25 cellular contexts compared by ENCODE assay signal in the genomic region with DNA sequence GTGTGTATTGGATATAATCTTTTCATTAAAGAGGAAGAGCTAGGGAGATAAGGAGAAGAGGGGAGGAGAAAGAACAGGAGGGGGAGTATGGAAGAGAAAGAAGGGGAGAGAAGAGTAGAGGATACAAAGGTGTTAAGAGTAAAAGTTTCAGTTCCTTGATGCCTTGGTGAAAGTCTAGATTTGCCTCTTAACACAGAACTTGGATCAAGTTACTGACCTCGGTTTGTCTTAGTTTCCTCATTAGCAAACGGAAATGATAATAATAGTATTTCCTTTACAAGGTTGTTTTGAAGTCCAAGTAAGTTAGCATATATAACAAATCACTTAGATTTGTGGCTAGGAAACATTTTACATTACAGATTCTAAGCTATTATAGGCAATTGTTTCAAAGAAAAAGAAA.
"Had no signal": no experiment of that assay in that cellular context is flagged by ENCODE, and none has a peak within 500 bp of the region (broad histone marks: within the 10 kb centered on the region; RNA-seq: fewer than 3 reads in every experiment).

No MANE protein-coding gene starts in this region.

- H3K27ac Mint-ChIP-seq: dendritic cell treated with granulocyte-macrophage colony-stimulating factor and Interleukin-4, amounts not matched to agents 40 ng/mL and 50 ng/mL, for 4 days; effector memory CD8-positive, alpha-beta T cell; endodermal cell; mesothelial cell of epicardium; naive B cell; naive thymus-derived CD8-positive, alpha-beta T cell had no signal

- H3K4me3 Mint-ChIP-seq: dendritic cell treated with granulocyte-macrophage colony-stimulating factor and Interleukin-4, amounts not matched to agents 40 ng/mL and 50 ng/mL, for 4 days; effector memory CD8-positive, alpha-beta T cell; endodermal cell; mesothelial cell of epicardium; naive B cell; naive thymus-derived CD8-positive, alpha-beta T cell had no signal

- H3K4me3 ChIP-seq: esophagus squamous epithelium, gastrocnemius medialis, heart right ventricle, left lung, lower lobe of right lung, mucosa of descending colon had no signal

- H3K27me3 ChIP-seq: esophagus squamous epithelium, gastrocnemius medialis, heart right ventricle, left lung had no signal

- ATAC-seq: effector memory CD8-positive, alpha-beta T cell; esophagus mucosa; gastrocnemius medialis; heart right ventricle; left cardiac atrium; left lung; left ventricle myocardium superior; lower lobe of right lung; mucosa of descending colon; naive thymus-derived CD8-positive, alpha-beta T cell had no signal

- H3K27ac ChIP-seq: epithelial cell of prostate, esophagus squamous epithelium, gastrocnemius medialis, heart right ventricle, left lung, lower lobe of right lung had no signal

- H3K9me3 ChIP-seq: esophagus squamous epithelium, gastrocnemius medialis, heart right ventricle, left lung, lower lobe of right lung, mucosa of descending colon had no signal

- H3K36me3 Mint-ChIP-seq: mesothelial cell of epicardium; naive B cell; naive thymus-derived CD8-positive, alpha-beta T cell had no signal

- DNase-seq: cortex of kidney; effector CD8-positive, alpha-beta T cell; effector memory CD8-positive, alpha-beta T cell; endodermal cell; erythroblast; esophagus squamous epithelium; foreskin fibroblast; foreskin melanocyte; gastrocnemius medialis; glutamatergic neuron; head of caudate nucleus; heart right ventricle; hippocampal formation; left cardiac atrium; left ventricle myocardium superior; lower lobe of right lung; mesenchymal stem cell; naive B cell; naive thymus-derived CD8-positive, alpha-beta T cell had no signal

- H3K9me3 Mint-ChIP-seq: dendritic cell treated with granulocyte-macrophage colony-stimulating factor and Interleukin-4, amounts not matched to agents 40 ng/mL and 50 ng/mL, for 4 days; endodermal cell had no signal

- H3K4me1 Mint-ChIP-seq: endodermal cell; naive B cell; naive thymus-derived CD8-positive, alpha-beta T cell had no signal

- H3K36me3 ChIP-seq: esophagus squamous epithelium, gastrocnemius medialis, heart right ventricle, left lung, lower lobe of right lung had no signal

- H3K27me3 Mint-ChIP-seq: dendritic cell treated with granulocyte-macrophage colony-stimulating factor and Interleukin-4, amounts not matched to agents 40 ng/mL and 50 ng/mL, for 4 days; effector memory CD8-positive, alpha-beta T cell; naive B cell had no signal

- H3K4me1 ChIP-seq: esophagus squamous epithelium, gastrocnemius medialis, heart right ventricle, left lung, lower lobe of right lung had no signal
